In the genomic region with DNA sequence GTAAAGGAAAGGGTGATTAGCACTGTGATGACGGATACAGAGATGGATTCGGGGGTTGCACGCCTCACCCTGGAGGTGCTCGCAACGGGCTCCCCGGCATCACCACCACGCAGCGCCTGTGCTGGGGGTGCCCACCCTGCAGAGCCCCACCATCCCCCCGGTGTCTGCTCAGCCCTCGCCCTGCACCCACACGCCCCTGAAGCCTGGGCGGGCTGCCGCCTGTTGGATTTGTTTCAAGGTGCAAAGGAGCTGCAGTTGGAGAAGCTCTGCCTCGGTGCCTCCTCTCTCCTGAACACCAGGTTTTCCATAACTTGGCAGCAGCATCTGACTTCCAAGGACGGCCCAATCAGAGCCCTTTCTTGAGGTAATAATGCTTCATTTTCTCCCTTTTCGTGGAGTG, we compare ENCODE assay signal across 15 cellular contexts.
DNase-seq lines count a peak whose midpoint lies in the region; TF ChIP-seq lines count a peak whose summit lies in the region.
"Had no signal": no experiment of that assay in that cellular context is flagged by ENCODE, and none has a peak within 500 bp of the region (broad histone marks: within the 10 kb centered on the region; RNA-seq: fewer than 3 reads in every experiment).

No MANE protein-coding gene starts in this region.

- TF ChIP-seq CTCF in osteocyte (IDR thresholded peaks at IDR 0.05), result no peak
- no peak for TF ChIP-seq CTCF in GM10266 (IDR thresholded peaks at IDR 0.05; ENCODE audit: control insufficient read depth, insufficient read depth, low read depth, missing control alignments)
- no peak for TF ChIP-seq CTCF in esophagus squamous epithelium (IDR thresholded peaks at IDR 0.05)

- no peaks in the 10 kb centered on the region for H3K9me3 ChIP-seq in esophagus squamous epithelium

- WGBS in esophagus squamous epithelium, 2 donors, result 46 to 81% methylated on average over 4 to 11 of the region's 16 CpGs

- H3K4me1 Mint-ChIP-seq in osteocyte (ENCODE audit: unreplicated experiment), result no peaks in the 10 kb centered on the region
- H3K4me1 Mint-ChIP-seq: GM23338 had no signal

- peak; percentile 34 for DNase-seq in H7
- DNase-seq in head of caudate nucleus, result peak in 26 of 42 donors; percentile 9 to 83 (median 42)
- no peak for DNase-seq in osteocyte (ENCODE audit: extremely low spot score, unreplicated experiment)
- no peak for DNase-seq in GM10266 (ENCODE audit: extremely low spot score)
- DNase-seq in esophagus squamous epithelium (lab: John Stamatoyannopoulos, UW), result no peak
- DNase-seq: C1 segment of cervical spinal cord; Calu3; CD4-positive, alpha-beta memory T cell; COR-L47; DMS53; DMS79 treated with DMSO at 0.1 percent for 48 hours; GF-D8; HCEC 1CT had no signal

- H3K27me3 Mint-ChIP-seq in osteocyte (ENCODE audit: unreplicated experiment), result peaks cover 6% of the 10 kb centered on the region

- H3K36me3 Mint-ChIP-seq in osteocyte (ENCODE audit: unreplicated experiment), result no peaks in the 10 kb centered on the region
- H3K36me3 Mint-ChIP-seq: CD4-positive, alpha-beta memory T cell had no signal

- H3K9me3 Mint-ChIP-seq in osteocyte (ENCODE audit: unreplicated experiment), result no peaks in the 10 kb centered on the region

- H3K4me3 ChIP-seq in H7 (ENCODE audit: insufficient read depth, low read depth, low read length) (no peak overlapping the region), esophagus squamous epithelium (no peak overlapping the region)
- H3K4me3 ChIP-seq: GM23338 had no signal

- no peak overlapping the region for H3K27ac Mint-ChIP-seq in osteocyte (ENCODE audit: unreplicated experiment)
- H3K27ac Mint-ChIP-seq: CD4-positive, alpha-beta memory T cell; GM23338 had no signal

- intact Hi-C loops in head of caudate nucleus (cut with DNase I), result loop anchor here (5.0 kb wide), 1 partner anchor 98 kb away; no protein-coding TSS in a partner anchor
- intact Hi-C loops in esophagus squamous epithelium (cut with DNase I), result no loop called here

- no peak for TF ChIP-seq POLR2A in esophagus squamous epithelium (IDR thresholded peaks at IDR 0.05)

- H3K27ac ChIP-seq in angular gyrus (ENCODE audit: low read depth, low read length), result peak overlapping the region; percentile 42
- H3K27ac ChIP-seq in esophagus squamous epithelium, result no peak overlapping the region

- H3K27me3 ChIP-seq in H7 (ENCODE audit: control insufficient read depth, insufficient read depth, low read length) (peaks cover 5% of the 10 kb centered on the region), esophagus squamous epithelium (peaks cover 0 to 76% (median 0%) of the 10 kb centered on the region in 4 donors)

- peaks cover 0 to 4% (median 0%) of the 10 kb centered on the region in 3 donors for H3K4me1 ChIP-seq in esophagus squamous epithelium

- no peaks in the 10 kb centered on the region for H3K36me3 ChIP-seq in H7 (replicated peaks; ENCODE audit: control insufficient read depth, insufficient read depth, low read length)
- no peaks in the 10 kb centered on the region for H3K36me3 ChIP-seq in esophagus squamous epithelium

- no peak overlapping the region for H3K4me3 Mint-ChIP-seq in osteocyte (ENCODE audit: unreplicated experiment)
- H3K4me3 Mint-ChIP-seq: CD4-positive, alpha-beta memory T cell; GM23338 had no signal

Comparison
In these comparisons a context has a peak if more than half of its experiments do, and no peak if none do; other contexts are left out.
1. DNase-seq: peak in H7 (single experiment) and head of caudate nucleus (26 of 42); none in osteocyte (single experiment), GM10266 (single experiment) and esophagus squamous epithelium (single experiment).